17 cellular contexts compared by ENCODE assay signal in genomic region chr12:54708836-54709235, GRCh38.
DNase-seq lines count a peak whose midpoint lies in the region; ATAC-seq and TF ChIP-seq lines count a peak whose summit lies in the region.
"Had no signal": no experiment of that assay in that cellular context is flagged by ENCODE, and none has a peak within 500 bp of the region (broad histone marks: within the 10 kb centered on the region; RNA-seq: fewer than 3 reads in every experiment).

No MANE protein-coding gene starts in this region.

- intact Hi-C loops in CD14-positive monocyte (cut with micrococcal nuclease) (no loop called here), left lung (cut with DNase I) (no loop called here)

- H3K36me3 Mint-ChIP-seq in CD14-positive monocyte, result no peaks in the 10 kb centered on the region
- H3K36me3 Mint-ChIP-seq: CD4-positive, alpha-beta memory T cell had no signal

- no peak for TF ChIP-seq CTCF in CD14-positive monocyte (IDR thresholded peaks at IDR 0.05)
- no peak for TF ChIP-seq CTCF in left lung (IDR thresholded peaks at IDR 0.05)

- no peak overlapping the region for H3K4me3 ChIP-seq in left lung
- H3K4me3 ChIP-seq: GM23248 had no signal

- H3K27me3 Mint-ChIP-seq in CD14-positive monocyte (ENCODE audit: low read depth in 3 of 3), result no peaks in the 10 kb centered on the region
- no peaks in the 10 kb centered on the region for H3K27me3 Mint-ChIP-seq in stimulated activated naive CD8-positive, alpha-beta T cell treated with anti-CD3 and anti-CD28 coated beads, Interleukin-15, amount 100 ng/mL, for 72 hours

- no peaks in the 10 kb centered on the region for H3K36me3 ChIP-seq in left lung
- H3K36me3 ChIP-seq: BE2C had no signal

- peaks cover 29% of the 10 kb centered on the region for H3K4me1 Mint-ChIP-seq in CD14-positive monocyte
- no peaks in the 10 kb centered on the region for H3K4me1 Mint-ChIP-seq in stimulated activated naive CD8-positive, alpha-beta T cell treated with anti-CD3 and anti-CD28 coated beads, Interleukin-15, amount 100 ng/mL, for 72 hours
- H3K4me1 Mint-ChIP-seq: CD4-positive, alpha-beta memory T cell had no signal

- H3K4me3 Mint-ChIP-seq in CD14-positive monocyte, result peak overlapping the region in 1 of 2 donors; percentile 39
- no peak overlapping the region for H3K4me3 Mint-ChIP-seq in stimulated activated naive CD8-positive, alpha-beta T cell treated with anti-CD3 and anti-CD28 coated beads, Interleukin-15, amount 100 ng/mL, for 72 hours
- H3K4me3 Mint-ChIP-seq: CD4-positive, alpha-beta memory T cell had no signal

- DNase-seq in CD14-positive monocyte (ENCODE audit: low spot score) (no peak), CD1c-positive myeloid dendritic cell (ENCODE audit: extremely low spot score) (peak; percentile 83), NOMO-1 treated with dmso at 0.1 percent for 144 hours (lab: John Stamatoyannopoulos, UW; ENCODE audit: unreplicated experiment) (peak; percentile 8), left lung (no peak), T1000 (lab: John Stamatoyannopoulos, UW) (no peak)
- DNase-seq in stimulated activated naive CD8-positive, alpha-beta T cell treated with anti-CD3 and anti-CD28 coated beads, Interleukin-15, amount 100 ng/mL, for 72 hours, result no peak
- DNase-seq: ACHN; BE2C; C1 segment of cervical spinal cord; CD4-positive, alpha-beta memory T cell; DMS153; DMS79; GDM1; GM23248; HCEC 1CT had no signal

- H3K9me3 Mint-ChIP-seq in CD14-positive monocyte, result no peaks in the 10 kb centered on the region
- H3K9me3 Mint-ChIP-seq in stimulated activated naive CD8-positive, alpha-beta T cell treated with anti-CD3 and anti-CD28 coated beads, Interleukin-15, amount 100 ng/mL, for 72 hours, result no peaks in the 10 kb centered on the region
- H3K9me3 Mint-ChIP-seq: CD4-positive, alpha-beta memory T cell had no signal

- no peaks in the 10 kb centered on the region for H3K4me1 ChIP-seq in left lung
- H3K4me1 ChIP-seq: BE2C had no signal

- peak; percentile 36 for ATAC-seq in left lung
- no peak for ATAC-seq in stimulated activated naive CD8-positive, alpha-beta T cell treated with anti-CD3 and anti-CD28 coated beads, Interleukin-15, amount 100 ng/mL, for 72 hours
- no peak for ATAC-seq in HG02798 (IDR thresholded peaks at IDR 0.05; ENCODE audit: poor library complexity, unreplicated experiment)

- H3K27ac ChIP-seq in left lung, result no peak overlapping the region
- H3K27ac ChIP-seq: GM23248, HL-60 had no signal

- H3K27me3 ChIP-seq in left lung, result no peaks in the 10 kb centered on the region
- H3K27me3 ChIP-seq: BE2C had no signal

- H3K9me3 ChIP-seq in left lung, result no peaks in the 10 kb centered on the region
- H3K9me3 ChIP-seq: BE2C had no signal

- H3K27ac Mint-ChIP-seq in CD14-positive monocyte, result peak overlapping the region in 4 of 7 donors; percentile 58 to 70 (median 66)
- no peak overlapping the region for H3K27ac Mint-ChIP-seq in stimulated activated naive CD8-positive, alpha-beta T cell treated with anti-CD3 and anti-CD28 coated beads, Interleukin-15, amount 100 ng/mL, for 72 hours
- H3K27ac Mint-ChIP-seq: CD4-positive, alpha-beta memory T cell had no signal

Comparison
In these comparisons a context has a peak if more than half of its experiments do, and no peak if none do; other contexts are left out.
1. DNase-seq: peak in CD1c-positive myeloid dendritic cell (single experiment) and NOMO-1 treated with dmso at 0.1 percent for 144 hours (single experiment); none in CD14-positive monocyte (single experiment), left lung (0 of 2), stimulated activated naive CD8-positive, alpha-beta T cell treated with anti-CD3 and anti-CD28 coated beads, Interleukin-15, amount 100 ng/mL, for 72 hours (0 of 2) and T1000 (single experiment).
2. H3K27ac Mint-ChIP-seq: peak in CD14-positive monocyte (4 of 7); none in stimulated activated naive CD8-positive, alpha-beta T cell treated with anti-CD3 and anti-CD28 coated beads, Interleukin-15, amount 100 ng/mL, for 72 hours (0 of 2).